1 cellular context compared by ENCODE assay signal in the genomic region with DNA sequence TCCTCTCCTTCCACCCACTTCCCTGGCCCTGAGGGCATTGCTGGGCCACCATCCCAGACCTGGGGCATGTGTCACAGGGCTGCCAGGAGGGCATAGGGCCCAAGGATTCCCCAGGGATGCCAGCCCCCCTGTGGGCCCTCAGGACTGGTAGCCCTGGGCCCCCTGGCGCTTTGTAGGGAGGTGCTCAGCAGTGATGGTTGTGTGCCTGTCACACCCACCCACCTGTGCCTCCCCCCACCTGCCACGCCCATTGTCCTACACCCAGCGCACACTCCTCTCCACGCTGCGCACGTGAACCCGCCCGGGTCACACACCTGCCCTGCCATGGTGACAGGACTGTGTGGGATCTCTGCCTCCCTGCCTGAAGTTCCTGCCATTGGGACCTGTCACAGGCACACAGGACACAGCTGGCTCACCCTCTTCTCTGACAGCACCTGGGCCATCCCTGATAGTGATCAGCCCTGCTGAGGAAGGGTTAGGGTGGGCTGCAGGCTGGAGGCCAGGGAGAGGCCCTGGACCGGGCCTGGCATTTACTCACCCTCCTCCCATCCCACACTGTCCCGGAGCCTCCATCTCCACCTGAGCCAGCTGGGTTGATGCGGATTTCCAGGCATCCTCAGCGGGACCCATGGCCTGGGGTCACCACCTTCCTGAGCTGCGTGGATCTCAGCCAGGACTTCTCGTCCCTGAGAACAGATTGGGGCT.
TF ChIP-seq lines count a peak whose summit lies in the region.

No MANE protein-coding gene starts in this region.

TF ChIP-seq in H1, 55 proteins besides CTCF, POLR2A, EP300 and RAD21:
- no peak for TF ChIP-seq CHD1 (IDR thresholded peaks at IDR 0.05; ENCODE audit: low read depth, low read length)
- TF ChIP-seq CHD2 (IDR thresholded peaks at IDR 0.05; ENCODE audit: low read length) = no peak
- no peak for TF ChIP-seq ASH2L (IDR thresholded peaks at IDR 0.05; ENCODE audit: low read length)
- no peak for TF ChIP-seq EGR1 (IDR thresholded peaks at IDR 0.05; ENCODE audit: borderline replicate concordance, low read depth, low read length)
- TF ChIP-seq BCL11A (IDR thresholded peaks at IDR 0.05; ENCODE audit: low read depth in 2 of 2, low read length in 2 of 2) = no peak
- no peak for TF ChIP-seq KDM4A (IDR thresholded peaks at IDR 0.05; ENCODE audit: low read depth, low read length, severe bottlenecking)
- no peak for TF ChIP-seq CTBP2 (IDR thresholded peaks at IDR 0.05; ENCODE audit: borderline replicate concordance, insufficient read depth, insufficient read length, low read length)
- no peak for TF ChIP-seq SIX5 (IDR thresholded peaks at IDR 0.05; ENCODE audit: low read depth, low read length)
- TF ChIP-seq SUZ12 (IDR thresholded peaks at IDR 0.05; ENCODE audit: low read length) = no peak
- TF ChIP-seq JUND (IDR thresholded peaks at IDR 0.05; ENCODE audit: low read length) = no peak
- no peak for TF ChIP-seq JUN (IDR thresholded peaks at IDR 0.05; ENCODE audit: low read depth, low read length)
- no peak for TF ChIP-seq HDAC2 (IDR thresholded peaks at IDR 0.05; ENCODE audit: borderline replicate concordance in 1 of 2, low read depth in 2 of 2, low read length in 2 of 2)
- no peak for TF ChIP-seq SP1 (IDR thresholded peaks at IDR 0.05; ENCODE audit: low read depth, low read length)
